17 cellular contexts compared by ENCODE assay signal in the genomic region with DNA sequence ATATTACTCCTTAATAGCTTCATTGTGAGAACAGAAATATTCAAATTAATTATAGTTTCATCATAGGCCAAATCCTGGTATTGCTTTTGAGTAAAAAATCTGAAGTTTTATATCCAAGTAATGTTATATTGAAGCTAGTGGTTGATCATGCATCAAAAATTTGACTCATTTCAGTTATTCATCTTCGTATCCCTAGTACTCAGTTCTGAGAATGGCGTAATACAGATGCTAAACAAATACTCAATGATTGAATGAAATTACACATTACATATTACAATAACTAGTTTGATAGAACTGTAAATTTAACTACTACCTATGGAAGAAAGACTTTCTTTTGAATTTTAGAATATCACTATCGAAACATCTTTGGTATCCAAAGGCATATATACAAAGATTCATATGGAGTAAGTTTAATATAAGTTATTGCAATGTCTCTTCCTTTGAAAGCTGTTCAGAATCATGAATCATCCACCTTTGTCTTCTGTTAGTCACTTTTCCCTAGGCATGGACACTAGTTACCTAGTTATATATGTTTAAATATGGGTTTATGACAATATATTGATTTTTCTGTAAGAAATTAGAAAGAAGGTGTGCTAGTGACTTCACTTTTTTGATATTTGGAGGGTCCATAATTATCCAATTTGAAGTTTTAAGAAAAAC. TPM values are rescaled to one million over a fixed set of nuclear protein-coding genes. Genes with fewer than 3 reads are reported as not detected.
A peak's percentile ranks its signal among the peaks of the same experiment; 100 is the strongest.
DNase-seq lines count a peak whose midpoint lies in the region; FAIRE-seq and TF ChIP-seq lines count a peak whose summit lies in the region.
"Had no signal": no experiment of that assay in that cellular context is flagged by ENCODE, and none has a peak within 500 bp of the region (broad histone marks: within the 10 kb centered on the region; RNA-seq: fewer than 3 reads in every experiment).

No MANE protein-coding gene starts in this region.

- peaks cover 7% of the 10 kb centered on the region for H3K27me3 Mint-ChIP-seq in neural crest cell (ENCODE audit: low read depth)
- peaks cover 27% of the 10 kb centered on the region for H3K27me3 Mint-ChIP-seq in progenitor cell of endocrine pancreas
- H3K27me3 Mint-ChIP-seq in Caco-2 (ENCODE audit: insufficient read depth, unreplicated experiment) = no peaks in the 10 kb centered on the region

- H3K27ac Mint-ChIP-seq in neural crest cell (ENCODE audit: unreplicated experiment) (no peak overlapping the region), progenitor cell of endocrine pancreas (no peak overlapping the region), Caco-2 (ENCODE audit: unreplicated experiment) (no peak overlapping the region)
- H3K27ac Mint-ChIP-seq: IgD-negative memory B cell had no signal

- FAIRE-seq in D721Med (lab: Jason Lieb, UNC) (peak; percentile 73), RCC 7860 (lab: Jason Lieb, UNC) (peak; percentile 57)

- H3K36me3 ChIP-seq in BE2C (no peaks in the 10 kb centered on the region), Caco-2 (ENCODE audit: control insufficient read depth, insufficient read depth, low read length) (no peaks in the 10 kb centered on the region)

- H3K9me3 ChIP-seq in BE2C (no peaks in the 10 kb centered on the region), Caco-2 (no peaks in the 10 kb centered on the region)

- H3K27me3 ChIP-seq in BE2C = peaks cover 14% of the 10 kb centered on the region
- no peaks in the 10 kb centered on the region for H3K27me3 ChIP-seq in Caco-2 (replicated peaks; ENCODE audit: control insufficient read depth, insufficient read depth, low read length)

- H3K4me1 Mint-ChIP-seq in neural crest cell (peaks cover 24% of the 10 kb centered on the region), progenitor cell of endocrine pancreas (ENCODE audit: low read depth) (peaks cover 21% of the 10 kb centered on the region), Caco-2 (ENCODE audit: low read depth, unreplicated experiment) (no peaks in the 10 kb centered on the region)

- H3K9me3 Mint-ChIP-seq in neural crest cell = peaks cover 2% of the 10 kb centered on the region
- H3K9me3 Mint-ChIP-seq in progenitor cell of endocrine pancreas (ENCODE audit: low read depth) = no peaks in the 10 kb centered on the region
- no peaks in the 10 kb centered on the region for H3K9me3 Mint-ChIP-seq in Caco-2 (ENCODE audit: unreplicated experiment)

- H3K36me3 Mint-ChIP-seq in neural crest cell (ENCODE audit: low read depth) (peaks cover 3% of the 10 kb centered on the region), progenitor cell of endocrine pancreas (ENCODE audit: insufficient read depth) (no peaks in the 10 kb centered on the region), Caco-2 (ENCODE audit: insufficient read depth, unreplicated experiment) (peaks cover 2% of the 10 kb centered on the region)
- H3K36me3 Mint-ChIP-seq: IgD-negative memory B cell had no signal

- CTCF ChIA-PET in Caco-2 (lab: Charles Lee) = no interaction called here

- POLR2A ChIA-PET in Caco-2 (lab: Charles Lee) = no interaction called here

- H3K4me3 ChIP-seq in epithelial cell of esophagus (ENCODE audit: low read length) (no peak overlapping the region), BE2C (ENCODE audit: low read depth, low read length) (no peak overlapping the region), Caco-2 (ENCODE audit: low read depth, low read length) (no peak overlapping the region)

- intact Hi-C loops in Caco-2 (cut with micrococcal nuclease; ENCODE audit: unreplicated experiment) = no loop called here

- no peak for TF ChIP-seq CTCF in D721Med (IDR thresholded peaks at IDR 0.05; ENCODE audit: insufficient read depth, missing control alignments)
- no peak for TF ChIP-seq CTCF in epithelial cell of esophagus (IDR thresholded peaks at IDR 0.05; ENCODE audit: insufficient read depth, low read depth, low read length, missing control alignments)
- no peak for TF ChIP-seq CTCF in neural crest cell (conservative IDR thresholded peaks at IDR 0.05)
- TF ChIP-seq CTCF in BE2C (IDR thresholded peaks at IDR 0.05; ENCODE audit: low read depth, low read length) = no peak
- TF ChIP-seq CTCF in progenitor cell of endocrine pancreas (IDR thresholded peaks at IDR 0.05; ENCODE audit: unreplicated experiment) = no peak
- TF ChIP-seq CTCF in Caco-2 (IDR thresholded peaks at IDR 0.05; ENCODE audit: insufficient read depth in 1 of 2, low read depth in 1 of 2, low read length in 1 of 2, severe bottlenecking in 1 of 2, unreplicated experiment in 1 of 2) = no peak

- DNase-seq in D721Med (ENCODE audit: insufficient read length, low spot score) (no peak), RCC 7860 (ENCODE audit: low spot score) (no peak), epithelial cell of esophagus (ENCODE audit: low read depth) (peak; percentile 79), neural crest cell (ENCODE audit: low read depth, low spot score) (no peak), BE2C (no peak), progenitor cell of endocrine pancreas (ENCODE audit: low spot score, unreplicated experiment) (no peak), Caco-2 (no peak), A172 (ENCODE audit: low spot score) (no peak)
- DNase-seq: ACHN; DMS79 treated with DMSO at 0.1 percent for 48 hours; HCEC 1CT; NCI-H1105; NCI-H1694; NCI-H2081 treated with DMSO at 0.1 percent for 48 hours; NK-92 treated with Interleukin-12 subunit alpha and Interleukin-12 subunit beta, amount 100 ng/mL, for 24 hours; RPMI8226 had no signal

- peak overlapping the region; percentile 93 for H3K4me3 Mint-ChIP-seq in neural crest cell
- H3K4me3 Mint-ChIP-seq in progenitor cell of endocrine pancreas (ENCODE audit: low read depth) = no peak overlapping the region
- H3K4me3 Mint-ChIP-seq in Caco-2 (ENCODE audit: unreplicated experiment) = no peak overlapping the region
- H3K4me3 Mint-ChIP-seq: IgD-negative memory B cell had no signal

- no TSS peak for BruUV-seq in Caco-2 (replicated peaks; lab: Mats Ljungman, UMichigan)

- H3K4me1 ChIP-seq in BE2C (no peaks in the 10 kb centered on the region), Caco-2 (no peaks in the 10 kb centered on the region)

RNA-seq across cellular contexts. Expression of gene ZNF462, which starts 5.0 kb away (rescaled TPM):
- total RNA-seq in neural crest cell (195 and 199 TPM in 2 replicates), progenitor cell of endocrine pancreas (102 and 103 TPM in 2 replicates), Caco-2 (2022) (34.5 and 36.8 TPM in 2 replicates)
- 19.5 TPM for polyA plus RNA-seq in BE2C (2012; ENCODE audit: insufficient read depth, insufficient read length, low read depth)
- 9.7 and 13.0 TPM in 2 replicates for total RNA-seq in A172 (2014; rRNA removed; shearing (Covaris generic))
- polyA plus RNA-seq: IgD-negative memory B cell had no signal
